27 cellular contexts compared by ENCODE assay signal in the genomic region with DNA sequence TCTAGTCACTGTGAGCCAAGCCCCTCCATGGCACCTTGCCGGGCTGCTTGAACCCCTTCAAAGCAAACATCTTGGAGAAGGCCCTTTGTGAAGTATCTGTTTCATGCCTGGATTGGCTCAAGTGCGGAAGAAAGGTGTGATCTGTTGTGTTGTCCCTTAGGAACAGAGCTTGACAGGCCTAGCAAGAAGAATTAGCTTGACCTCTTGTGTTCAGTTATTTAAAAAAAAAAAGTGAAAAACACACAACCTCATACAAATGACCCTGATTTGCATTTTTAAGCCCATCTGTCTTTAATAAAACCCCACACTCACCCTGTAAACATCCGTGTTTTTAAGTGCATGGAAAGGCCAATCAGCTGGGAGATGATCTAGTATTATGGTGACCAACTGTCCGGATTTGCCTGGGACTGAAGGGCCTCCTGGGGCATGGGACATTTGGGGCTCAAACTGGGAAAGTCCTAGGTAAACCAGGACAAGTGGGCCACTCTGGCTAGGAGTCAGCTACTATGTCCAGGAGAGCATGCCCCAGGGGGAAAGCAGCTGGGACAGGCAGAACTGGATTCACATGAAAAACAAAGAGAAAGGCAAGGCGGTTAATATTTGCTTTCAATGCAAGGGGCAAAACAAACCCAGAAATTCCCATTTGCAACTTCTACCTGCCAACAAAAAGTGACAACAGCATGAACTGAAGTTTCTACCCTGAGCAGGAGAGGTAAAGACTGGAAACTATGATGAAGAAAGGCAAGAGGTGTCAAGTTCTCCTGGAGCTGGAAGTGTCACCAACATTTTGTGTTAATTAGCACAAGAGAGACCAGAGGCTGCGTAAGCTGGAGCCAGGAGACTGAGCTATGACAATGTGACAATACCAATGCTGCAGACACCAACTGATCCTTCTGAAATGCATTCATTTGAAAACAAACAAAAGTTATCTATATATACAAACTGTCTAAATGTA.
A peak's percentile ranks its signal among the peaks of the same experiment; 100 is the strongest.
DNase-seq lines count a peak whose midpoint lies in the region; ATAC-seq, FAIRE-seq and TF ChIP-seq lines count a peak whose summit lies in the region.
"Had no signal": no experiment of that assay in that cellular context is flagged by ENCODE, and none has a peak within 500 bp of the region (broad histone marks: within the 10 kb centered on the region; RNA-seq: fewer than 3 reads in every experiment).

No MANE protein-coding gene starts in this region.

- FAIRE-seq in endometrium (lab: Jason Lieb, UNC): peak; percentile 95
- FAIRE-seq: GM12892, H1, HepG2, RCC 7860 had no signal

- H2BK15ac ChIP-seq in neuronal stem cell (ENCODE audit: low read length): no peak overlapping the region

- DNase-seq in AG08395 (ENCODE audit: low spot score) (peak; percentile 37), neuronal stem cell (ENCODE audit: low spot score) (no peak)
- DNase-seq in activated T-cell treated with anti-CD3 and anti-CD28 coated beads, Interleukin-2, amount 50 U/mL, for 4 hours: no peak
- DNase-seq: ACHN; activated CD4-positive, alpha-beta memory T cell treated with anti-CD3 and anti-CD28 coated beads for 36 hours; activated CD4-positive, CD25-positive, alpha-beta regulatory T cell treated with anti-CD3 and anti-CD28 coated beads, Interleukin-2, amount 50 U/mL, for 72 hours; activated CD8-positive, alpha-beta memory T cell treated with anti-CD3 and anti-CD28 coated beads, Interleukin-2, amount 50 U/mL, for 4 hours; anterior cingulate cortex; C1 segment of cervical spinal cord; Calu3; left colon; NCI-H1694 had no signal

- H3K27ac ChIP-seq in HEK293 (ENCODE audit: extremely low read depth, low read depth, low read length): no peak overlapping the region
- H3K27ac ChIP-seq in neuronal stem cell (replicated peaks; ENCODE audit: low read length): no peak overlapping the region
- H3K27ac ChIP-seq: gastroesophageal sphincter, hepatocyte, thoracic aorta had no signal

- no peak overlapping the region for H4K91ac ChIP-seq in neuronal stem cell (ENCODE audit: low read depth, low read length, poor library complexity)

- ATAC-seq in activated T-cell treated with anti-CD3 and anti-CD28 coated beads, Interleukin-2, amount 50 U/mL, for 4 hours: no peak
- ATAC-seq in GM19397 (IDR thresholded peaks at IDR 0.05; ENCODE audit: unreplicated experiment) (no peak), HG02981 (IDR thresholded peaks at IDR 0.05; ENCODE audit: unreplicated experiment) (no peak)
- ATAC-seq: esophagus mucosa, gastroesophageal sphincter, HepG2, left colon had no signal

- H3K9me3 ChIP-seq in HEK293 (ENCODE audit: control insufficient read depth, insufficient read depth, low read depth, low read length): no peaks in the 10 kb centered on the region
- no peaks in the 10 kb centered on the region for H3K9me3 ChIP-seq in neuronal stem cell (replicated peaks in 1 of 2; ENCODE audit: control insufficient read depth in 2 of 2, insufficient read depth in 1 of 2, low read depth in 1 of 2, low read length in 2 of 2)
- H3K9me3 ChIP-seq: gastroesophageal sphincter, thoracic aorta had no signal

- no peak overlapping the region for H3K9ac ChIP-seq in neuronal stem cell (ENCODE audit: low read depth, low read length, poor library complexity)

- no peak overlapping the region for H3K4me3 Mint-ChIP-seq in activated T-cell treated with anti-CD3 and anti-CD28 coated beads, Interleukin-2, amount 50 U/mL, for 4 hours
- H3K4me3 Mint-ChIP-seq: activated CD4-positive, alpha-beta memory T cell treated with anti-CD3 and anti-CD28 coated beads for 36 hours; activated naive CD4-positive, alpha-beta T cell treated with anti-CD3 and anti-CD28 coated beads, Interleukin-2, amount 50 U/mL, for 24 hours; memory B cell; stimulated activated naive CD8-positive, alpha-beta T cell treated with anti-CD3 and anti-CD28 coated beads, Interleukin-15, Interleukin-2, amounts not matched to agents 100 ng/mL and 50 ng/mL, for 24 hours had no signal

- H3K79me1 ChIP-seq in neuronal stem cell (ENCODE audit: low read depth, low read length): no peaks in the 10 kb centered on the region

- no peaks in the 10 kb centered on the region for H3K27me3 ChIP-seq in neuronal stem cell (ENCODE audit: control insufficient read depth in 3 of 3, insufficient read depth in 3 of 3, low read depth in 1 of 3, low read length in 3 of 3)
- H3K27me3 ChIP-seq: gastroesophageal sphincter, hepatocyte had no signal

- H3K4me1 ChIP-seq in HEK293 (ENCODE audit: control insufficient read depth, insufficient read depth, low read length): 0 out of 2 replicates have a peak, but pooled peaks cover 3% of the 10 kb centered on the region
- H3K4me1 ChIP-seq in neuronal stem cell (ENCODE audit: control insufficient read depth in 2 of 2, insufficient read depth in 1 of 2, low read depth in 1 of 2, low read length in 2 of 2): peaks cover 5 to 9% of the 10 kb centered on the region in 2 donors

- CTCF ChIA-PET in HEK293 (lab: Yijun Ruan, JAX): interaction anchor here (1.0 kb wide), 1 partner anchor 186 kb away, joined by 5 read pairs; no protein-coding TSS in a partner anchor

- no peaks in the 10 kb centered on the region for H3K9me3 Mint-ChIP-seq in activated T-cell treated with anti-CD3 and anti-CD28 coated beads, Interleukin-2, amount 50 U/mL, for 4 hours
- H3K9me3 Mint-ChIP-seq: activated CD4-positive, alpha-beta memory T cell treated with anti-CD3 and anti-CD28 coated beads for 36 hours; activated naive CD4-positive, alpha-beta T cell treated with anti-CD3 and anti-CD28 coated beads, Interleukin-2, amount 50 U/mL, for 24 hours had no signal

- H3K27me3 Mint-ChIP-seq in activated T-cell treated with anti-CD3 and anti-CD28 coated beads, Interleukin-2, amount 50 U/mL, for 4 hours (ENCODE audit: low read depth): peaks cover 4% of the 10 kb centered on the region
- H3K27me3 Mint-ChIP-seq: memory B cell had no signal

- no peak overlapping the region for H2AFZ ChIP-seq in neuronal stem cell (ENCODE audit: low read length)
- H2AFZ ChIP-seq: hepatocyte had no signal

- H3K36me3 ChIP-seq in HEK293 (ENCODE audit: control insufficient read depth in 2 of 2, insufficient read depth in 1 of 2, low read length in 2 of 2): no peaks in the 10 kb centered on the region
- no peaks in the 10 kb centered on the region for H3K36me3 ChIP-seq in neuronal stem cell (replicated peaks in 1 of 2; ENCODE audit: control insufficient read depth in 2 of 2, insufficient read depth in 2 of 2, low read length in 2 of 2)
- H3K36me3 ChIP-seq: gastroesophageal sphincter, thoracic aorta had no signal

- H3K4ac ChIP-seq in neuronal stem cell (ENCODE audit: low read length): no peak overlapping the region

- no peak overlapping the region for H3K23ac ChIP-seq in neuronal stem cell (ENCODE audit: low read depth, low read length, poor library complexity)

- no CpG with 5 or more reads among the region's 6 CpGs for WGBS in neuronal stem cell (ENCODE audit: extremely low coverage in 2 of 2, insufficient read length in 2 of 2, insufficient replicate concordance in 1 of 2), 2 donors

- no peak overlapping the region for H4K8ac ChIP-seq in neuronal stem cell (ENCODE audit: low read depth, low read length)

- H2BK120ac ChIP-seq in neuronal stem cell (ENCODE audit: low read depth, low read length): no peak overlapping the region

- H2AK5ac ChIP-seq in neuronal stem cell (ENCODE audit: low read depth, low read length): no peak overlapping the region

- H3K14ac ChIP-seq in neuronal stem cell (ENCODE audit: low read length): no peak overlapping the region

- TF ChIP-seq CTCF in HEK293 (tag by site-specific recombination; IDR thresholded peaks at IDR 0.05): no peak

- no peak overlapping the region for H3K4me3 ChIP-seq in HEK293 (ENCODE audit: low read depth, low read length)
- H3K4me3 ChIP-seq in neuronal stem cell (ENCODE audit: low read length in 2 of 2): no peak overlapping the region
- H3K4me3 ChIP-seq: gastroesophageal sphincter, hepatocyte, thoracic aorta had no signal

- no peak overlapping the region for H3K4me2 ChIP-seq in neuronal stem cell (ENCODE audit: insufficient read depth, low read length, poor library complexity, severe bottlenecking)
- H3K4me2 ChIP-seq: hepatocyte had no signal

- no peaks in the 10 kb centered on the region for H3K36me3 Mint-ChIP-seq in activated T-cell treated with anti-CD3 and anti-CD28 coated beads, Interleukin-2, amount 50 U/mL, for 4 hours (ENCODE audit: insufficient read depth)
- H3K36me3 Mint-ChIP-seq: activated CD4-positive, alpha-beta memory T cell treated with anti-CD3 and anti-CD28 coated beads for 36 hours; activated naive CD4-positive, alpha-beta T cell treated with anti-CD3 and anti-CD28 coated beads, Interleukin-2, amount 50 U/mL, for 24 hours had no signal

- no peaks in the 10 kb centered on the region for H3K4me1 Mint-ChIP-seq in activated T-cell treated with anti-CD3 and anti-CD28 coated beads, Interleukin-2, amount 50 U/mL, for 4 hours (ENCODE audit: low read depth)
- H3K4me1 Mint-ChIP-seq: activated naive CD4-positive, alpha-beta T cell treated with anti-CD3 and anti-CD28 coated beads, Interleukin-2, amount 50 U/mL, for 24 hours had no signal

- H2BK12ac ChIP-seq in neuronal stem cell (ENCODE audit: low read length): no peak overlapping the region

- no peak overlapping the region for H2BK5ac ChIP-seq in neuronal stem cell (ENCODE audit: low read length)

- H3K18ac ChIP-seq in neuronal stem cell (ENCODE audit: low read length): peak overlapping the region; percentile 34

- POLR2A ChIA-PET in HEK293 (lab: Yijun Ruan, JAX): interaction anchor here (1.0 kb wide), 1 partner anchor 13 kb away, joined by 3 read pairs; no protein-coding TSS in a partner anchor

TF ChIP-seq in HEK293, 187 proteins besides CTCF, POLR2A, EP300 and RAD21 (continues in another document):
- TF ChIP-seq ZNF660 (tag by site-specific recombination; IDR thresholded peaks at IDR 0.05): no peak
- peak; percentile 72 for TF ChIP-seq GLIS1 (tag by site-specific recombination; IDR thresholded peaks at IDR 0.05)
